Comparison of ENCODE assay signal across 16 cellular contexts in genomic region chr10:3891396-3891795, GRCh38.
"Had no signal": no experiment of that assay in that cellular context is flagged by ENCODE, and none has a peak within 500 bp of the region (broad histone marks: within the 10 kb centered on the region; RNA-seq: fewer than 3 reads in every experiment).

No MANE protein-coding gene starts in this region.

- H3K27ac ChIP-seq: adrenal gland, hepatocyte, neutrophil, tibial artery had no signal

- H3K9me3 ChIP-seq: adrenal gland, neutrophil, tibial artery had no signal

- ATAC-seq: left lobe of liver; naive thymus-derived CD4-positive, alpha-beta T cell had no signal

- H3K27ac Mint-ChIP-seq: activated B cell treated with CpG ODN at 0.5 μM for 24 hours; T-helper 2 cell treated with Interferon-gamma antibody and Interleukin-4, amounts not matched to agents 5 μg/mL and 100 μg/mL, for 36 hours had no signal

- DNase-seq: activated B cell treated with CpG ODN at 0.5 μM for 24 hours; activated CD4-positive, alpha-beta T cell treated with anti-CD3 and anti-CD28 coated beads, Interleukin-2, amount 10 ng/mL, durations not matched to agents 7 days and 5 days; activated effector memory CD4-positive, alpha-beta T cell treated with Interleukin-2 at 50 U/mL for 16 hours; activated naive CD4-positive, alpha-beta T cell treated with anti-CD3 and anti-CD28 coated beads, Interleukin-2, amount 50 U/mL, for 16 hours; activated T-cell treated with anti-CD3 and anti-CD28 coated beads, Interleukin-2, amount 50 U/mL, for 1 hour; adrenal gland; central memory CD4-positive, alpha-beta T cell; endodermal cell; naive thymus-derived CD4-positive, alpha-beta T cell; stimulated activated CD4-positive, alpha-beta T cell treated with anti-CD3 and anti-CD28 coated beads, Interleukin-4, amount 100 ng/mL, for 1 hour; stimulated activated naive CD4-positive, alpha-beta T cell; tibial artery had no signal

- H3K27me3 ChIP-seq: adrenal gland, hepatocyte, neutrophil, tibial artery had no signal

- H3K36me3 ChIP-seq: adrenal gland, neutrophil, tibial artery had no signal

- H3K27me3 Mint-ChIP-seq: activated B cell treated with CpG ODN at 0.5 μM for 24 hours; activated CD4-positive, alpha-beta T cell treated with anti-CD3 and anti-CD28 coated beads, Interleukin-2, amount 10 ng/mL, durations not matched to agents 7 days and 5 days; naive thymus-derived CD4-positive, alpha-beta T cell had no signal

- H3K4me3 Mint-ChIP-seq: activated B cell treated with CpG ODN at 0.5 μM for 24 hours; activated CD4-positive, alpha-beta T cell treated with anti-CD3 and anti-CD28 coated beads, Interleukin-2, amount 10 ng/mL, durations not matched to agents 7 days and 5 days; endodermal cell; T-helper 2 cell treated with Interferon-gamma antibody and Interleukin-4, amounts not matched to agents 5 μg/mL and 100 μg/mL, for 36 hours had no signal

- H2AFZ ChIP-seq: hepatocyte had no signal

- H3K36me3 Mint-ChIP-seq: naive thymus-derived CD4-positive, alpha-beta T cell had no signal

- H3K9me3 Mint-ChIP-seq: activated B cell treated with CpG ODN at 0.5 μM for 24 hours; endodermal cell; naive thymus-derived CD4-positive, alpha-beta T cell; T-helper 2 cell treated with Interferon-gamma antibody and Interleukin-4, amounts not matched to agents 5 μg/mL and 100 μg/mL, for 36 hours had no signal

- H3K4me3 ChIP-seq: adrenal gland, hepatocyte, tibial artery had no signal

- H3K4me2 ChIP-seq: hepatocyte had no signal
